23 cellular contexts compared by ENCODE assay signal in the genomic region with DNA sequence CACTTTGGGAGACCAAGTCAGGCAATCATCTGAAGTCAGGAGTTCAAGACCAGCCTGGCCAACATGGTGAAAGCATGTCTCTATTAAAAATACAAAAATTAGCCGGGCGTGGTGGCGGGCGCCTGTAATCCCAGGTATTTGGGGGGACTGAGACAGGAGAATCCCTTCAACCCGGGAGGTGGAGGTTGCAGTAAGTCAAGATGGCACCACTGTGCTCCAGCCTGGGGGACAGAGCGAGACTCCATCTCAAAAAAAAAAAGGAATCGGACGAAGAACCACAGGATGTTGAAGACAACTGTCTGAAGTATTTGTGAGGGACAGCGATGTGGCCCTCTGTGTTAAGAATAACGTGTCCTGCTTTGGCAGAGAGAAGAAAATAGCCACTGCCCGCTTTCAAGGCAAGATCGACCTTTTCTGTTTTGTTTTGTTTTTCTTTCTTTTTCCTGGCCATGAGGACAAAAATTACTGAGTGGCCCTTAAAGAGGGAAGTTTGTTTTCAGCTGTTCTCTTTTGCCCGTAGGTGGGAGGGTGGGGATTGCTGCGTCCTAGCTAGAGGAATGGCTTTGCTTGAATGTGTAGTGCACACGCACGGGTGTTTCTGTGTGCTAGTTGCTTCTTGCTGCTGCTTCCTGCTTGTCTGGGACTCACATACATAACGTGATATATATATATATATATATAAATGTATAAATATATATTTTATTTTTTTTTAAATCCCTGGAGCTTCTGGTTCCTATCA. TPM values are rescaled to one million over a fixed set of nuclear protein-coding genes. Genes with fewer than 3 reads are reported as not detected.
A peak's percentile ranks its signal among the peaks of the same experiment; 100 is the strongest.
DNase-seq lines count a peak whose midpoint lies in the region; ATAC-seq lines count a peak whose summit lies in the region.
"Had no signal": no experiment of that assay in that cellular context is flagged by ENCODE, and none has a peak within 500 bp of the region (broad histone marks: within the 10 kb centered on the region; RNA-seq: fewer than 3 reads in every experiment).

No MANE protein-coding gene starts in this region.

- H3K27me3 Mint-ChIP-seq in activated T-cell treated with anti-CD3 and anti-CD28 coated beads, Interleukin-2, amount 50 U/mL, for 72 hours (ENCODE audit: low read depth): no peaks in the 10 kb centered on the region
- peaks cover 4 to 21% of the 10 kb centered on the region in 2 donors for H3K27me3 Mint-ChIP-seq in CD8-positive, alpha-beta memory T cell
- H3K27me3 Mint-ChIP-seq in activated naive CD8-positive, alpha-beta T cell treated with anti-CD3 and anti-CD28 coated beads for 36 hours: no peaks in the 10 kb centered on the region
- H3K27me3 Mint-ChIP-seq in naive thymus-derived CD8-positive, alpha-beta T cell: peaks cover 0 to 5% (median 0%) of the 10 kb centered on the region in 5 donors
- H3K27me3 Mint-ChIP-seq: brain; stimulated activated naive B cell treated with anti-CD40 and anti-IgM and Interleukin-4, amounts not matched to agents 10 μg/mL and 1 μg/mL and 100 μg/mL, for 72 hours had no signal

- H3K36me3 Mint-ChIP-seq in activated T-cell treated with anti-CD3 and anti-CD28 coated beads, Interleukin-2, amount 50 U/mL, for 72 hours (ENCODE audit: insufficient read depth in 2 of 2): peaks cover 9 to 17% of the 10 kb centered on the region in 2 donors
- H3K36me3 Mint-ChIP-seq in CD8-positive, alpha-beta memory T cell: peaks cover 19 to 46% (median 21%) of the 10 kb centered on the region in 3 donors
- peaks cover 38% of the 10 kb centered on the region for H3K36me3 Mint-ChIP-seq in activated naive CD8-positive, alpha-beta T cell treated with anti-CD3 and anti-CD28 coated beads for 36 hours
- H3K36me3 Mint-ChIP-seq in naive thymus-derived CD8-positive, alpha-beta T cell: peaks cover 13 to 36% (median 17%) of the 10 kb centered on the region in 3 donors

- peaks cover 74% of the 10 kb centered on the region for H3K4me1 ChIP-seq in CD8-positive, alpha-beta memory T cell (ENCODE audit: insufficient read depth, low read length)

- H3K27me3 ChIP-seq in CD8-positive, alpha-beta memory T cell (ENCODE audit: insufficient read depth, low read length, poor library complexity, severe bottlenecking): peaks cover 21% of the 10 kb centered on the region

- peak; percentile 23 for DNase-seq in activated T-cell treated with anti-CD3 and anti-CD28 coated beads, Interleukin-2, amount 50 U/mL, for 1 hour
- DNase-seq in activated T-cell treated with anti-CD3 and anti-CD28 coated beads, Interleukin-2, amount 50 U/mL, for 72 hours: no peak
- DNase-seq in CD8-positive, alpha-beta memory T cell: no peak
- no peak for DNase-seq in activated naive CD8-positive, alpha-beta T cell treated with anti-CD3 and anti-CD28 coated beads for 36 hours
- DNase-seq in naive thymus-derived CD8-positive, alpha-beta T cell: peak in 1 of 10 donors; percentile 11
- no peak for DNase-seq in GF-D8 (lab: John Stamatoyannopoulos, UW)
- no peak for DNase-seq in NK-92 treated with Interleukin-12 subunit alpha and Interleukin-12 subunit beta, amount 100 ng/mL, for 24 hours (lab: John Stamatoyannopoulos, UW)
- DNase-seq: ACHN; activated naive CD4-positive, alpha-beta T cell treated with Interleukin-2 at 50 U/mL for 16 hours; EL; left cardiac atrium; midbrain; NCI-H2029; nucleus accumbens; stimulated activated naive B cell treated with anti-CD40 and anti-IgM and Interleukin-4, amounts not matched to agents 10 μg/mL and 1 μg/mL and 100 μg/mL, for 72 hours had no signal

- H3K4me3 ChIP-seq in CD8-positive, alpha-beta memory T cell (ENCODE audit: low read length): no peak overlapping the region
- H3K4me3 ChIP-seq: gastroesophageal sphincter had no signal

- peaks cover 12% of the 10 kb centered on the region for H3K36me3 ChIP-seq in CD8-positive, alpha-beta memory T cell (ENCODE audit: insufficient read depth, low read length)

- no peak for ATAC-seq in activated T-cell treated with anti-CD3 and anti-CD28 coated beads, Interleukin-2, amount 50 U/mL, for 72 hours (replicated peaks in 1 of 2)
- ATAC-seq in naive thymus-derived CD8-positive, alpha-beta T cell: no peak
- no peak for ATAC-seq in HG03045 (IDR thresholded peaks at IDR 0.05; ENCODE audit: unreplicated experiment)
- ATAC-seq: activated CD4-positive, CD25-positive, alpha-beta regulatory T cell treated with anti-CD3 and anti-CD28 coated beads, Interleukin-2, amount 50 U/mL, for 24 hours; gastroesophageal sphincter; left cardiac atrium; Right ventricle myocardium inferior; stimulated activated naive B cell treated with anti-CD40 and anti-IgM and Interleukin-4, amounts not matched to agents 10 μg/mL and 1 μg/mL and 100 μg/mL, for 72 hours had no signal

- H3K4me1 Mint-ChIP-seq in activated T-cell treated with anti-CD3 and anti-CD28 coated beads, Interleukin-2, amount 50 U/mL, for 72 hours (ENCODE audit: low read depth): peaks cover 59% of the 10 kb centered on the region
- H3K4me1 Mint-ChIP-seq in CD8-positive, alpha-beta memory T cell: peaks cover 64 to 73% (median 69%) of the 10 kb centered on the region in 3 donors
- peaks cover 52% of the 10 kb centered on the region for H3K4me1 Mint-ChIP-seq in activated naive CD8-positive, alpha-beta T cell treated with anti-CD3 and anti-CD28 coated beads for 36 hours
- H3K4me1 Mint-ChIP-seq in naive thymus-derived CD8-positive, alpha-beta T cell: peaks cover 38 to 76% (median 69%) of the 10 kb centered on the region in 4 donors

- no peaks in the 10 kb centered on the region for H3K9me3 Mint-ChIP-seq in activated T-cell treated with anti-CD3 and anti-CD28 coated beads, Interleukin-2, amount 50 U/mL, for 72 hours
- H3K9me3 Mint-ChIP-seq in CD8-positive, alpha-beta memory T cell: peaks cover 0 to 4% (median 0%) of the 10 kb centered on the region in 5 donors
- H3K9me3 Mint-ChIP-seq in activated naive CD8-positive, alpha-beta T cell treated with anti-CD3 and anti-CD28 coated beads for 36 hours: peaks cover 5% of the 10 kb centered on the region
- peaks cover 0 to 14% (median 3%) of the 10 kb centered on the region in 9 donors for H3K9me3 Mint-ChIP-seq in naive thymus-derived CD8-positive, alpha-beta T cell
- H3K9me3 Mint-ChIP-seq: brain had no signal

- CTCF ChIA-PET in CD8-positive, alpha-beta memory T cell (lab: Charles Lee): interaction anchor here (1.5 to 1.8 kb wide), 3 partner anchors 8 to 22 kb away, joined by 5 to 6 read pairs (median 5); partner anchors contain the start of gene MYADM

- no peak overlapping the region for H3K4me3 Mint-ChIP-seq in activated T-cell treated with anti-CD3 and anti-CD28 coated beads, Interleukin-2, amount 50 U/mL, for 72 hours
- H3K4me3 Mint-ChIP-seq in CD8-positive, alpha-beta memory T cell: peak overlapping the region in 6 of 7 donors; percentile 16 to 82 (median 51)
- H3K4me3 Mint-ChIP-seq in activated naive CD8-positive, alpha-beta T cell treated with anti-CD3 and anti-CD28 coated beads for 36 hours: peak overlapping the region; percentile 13
- H3K4me3 Mint-ChIP-seq in naive thymus-derived CD8-positive, alpha-beta T cell: peak overlapping the region in 8 of 10 donors; percentile 50 to 82 (median 69)

- no peak overlapping the region for H3K27ac ChIP-seq in CD8-positive, alpha-beta memory T cell (ENCODE audit: low read depth, low read length)

- H3K27ac Mint-ChIP-seq in activated T-cell treated with anti-CD3 and anti-CD28 coated beads, Interleukin-2, amount 50 U/mL, for 72 hours: no peak overlapping the region
- H3K27ac Mint-ChIP-seq in CD8-positive, alpha-beta memory T cell: peak overlapping the region in 7 of 8 donors; percentile 57 to 98 (median 83)
- H3K27ac Mint-ChIP-seq in activated naive CD8-positive, alpha-beta T cell treated with anti-CD3 and anti-CD28 coated beads for 36 hours: no peak overlapping the region
- peak overlapping the region; percentile 87 to 98 (median 94) for H3K27ac Mint-ChIP-seq in naive thymus-derived CD8-positive, alpha-beta T cell

- no peaks in the 10 kb centered on the region for H3K9me3 ChIP-seq in CD8-positive, alpha-beta memory T cell (ENCODE audit: low read length)
- H3K9me3 ChIP-seq: gastroesophageal sphincter had no signal

- POLR2A ChIA-PET in CD8-positive, alpha-beta memory T cell (lab: Charles Lee): interaction anchor here (0.6 to 2.3 kb wide), 2 partner anchors 9 to 355 kb away, joined by 3 to 13 read pairs; partner anchors contain the start of gene MYADM
- POLR2A ChIA-PET in naive thymus-derived CD8-positive, alpha-beta T cell (lab: Charles Lee): interaction anchor here (1.1 to 4.3 kb wide), 2 partner anchors 8 kb away, joined by 4 to 57 read pairs; partner anchors contain the start of gene MYADM

RNA-seq across cellular contexts. Expression of gene PRKCG, which starts 6.2 kb away (rescaled TPM):
- total RNA-seq in activated T-cell treated with anti-CD3 and anti-CD28 coated beads, Interleukin-2, amount 50 U/mL, for 72 hours: not detected
- total RNA-seq in CD8-positive, alpha-beta memory T cell: not detected
- not detected for polyA plus RNA-seq in CD8-positive, alpha-beta memory T cell
- total RNA-seq in activated naive CD8-positive, alpha-beta T cell treated with anti-CD3 and anti-CD28 coated beads for 36 hours: under 1 TPM in 1 of 2 experiments, not detected in 1; 0.35 TPM
- total RNA-seq in naive thymus-derived CD8-positive, alpha-beta T cell: not detected
- polyA plus RNA-seq in naive thymus-derived CD8-positive, alpha-beta T cell: not detected
- total RNA-seq: gastroesophageal sphincter, left cardiac atrium, Right ventricle myocardium inferior had no signal

RNA-seq across cellular contexts. Expression of gene MYADM, which starts 8.1 kb away (rescaled TPM):
- total RNA-seq in activated T-cell treated with anti-CD3 and anti-CD28 coated beads, Interleukin-2, amount 50 U/mL, for 72 hours: 10 to 100 TPM; 32.7 to 43.5 TPM
- total RNA-seq in CD8-positive, alpha-beta memory T cell: 10 to 100 TPM; 44.2 to 47.8 TPM
- 77.8 TPM for polyA plus RNA-seq in CD8-positive, alpha-beta memory T cell
- total RNA-seq in activated naive CD8-positive, alpha-beta T cell treated with anti-CD3 and anti-CD28 coated beads for 36 hours: 10 to 100 TPM; 30.9 to 32.1 TPM
- 10 to 100 TPM; 35.0 to 36.5 TPM for total RNA-seq in naive thymus-derived CD8-positive, alpha-beta T cell
- polyA plus RNA-seq in naive thymus-derived CD8-positive, alpha-beta T cell: 10 to 100 TPM; 33.9 to 42.0 (median 40.3) TPM

RNA-seq across cellular contexts. Expression of gene CACNG7, which starts 33.3 kb away (rescaled TPM):
- total RNA-seq in activated T-cell treated with anti-CD3 and anti-CD28 coated beads, Interleukin-2, amount 50 U/mL, for 72 hours: not detected
- not detected for total RNA-seq in CD8-positive, alpha-beta memory T cell
- polyA plus RNA-seq in CD8-positive, alpha-beta memory T cell: not detected
- total RNA-seq in activated naive CD8-positive, alpha-beta T cell treated with anti-CD3 and anti-CD28 coated beads for 36 hours: not detected
- not detected for total RNA-seq in naive thymus-derived CD8-positive, alpha-beta T cell
- not detected for polyA plus RNA-seq in naive thymus-derived CD8-positive, alpha-beta T cell
- total RNA-seq: gastroesophageal sphincter; left cardiac atrium; NCI-H460; Right ventricle myocardium inferior; T-helper 1 cell treated with Interleukin-12 subunit alpha and Interleukin-12 subunit beta and Interleukin-4 antibody, amounts not matched to agents 30 ng/mL and 1 ng/mL, for 36 hours had no signal
- polyA plus RNA-seq: esophagus had no signal

RNA-seq across cellular contexts. Expression of gene NLRP12, which starts 51.7 kb away (rescaled TPM):
- total RNA-seq in activated T-cell treated with anti-CD3 and anti-CD28 coated beads, Interleukin-2, amount 50 U/mL, for 72 hours: not detected
- not detected for total RNA-seq in CD8-positive, alpha-beta memory T cell
- not detected for polyA plus RNA-seq in CD8-positive, alpha-beta memory T cell
- total RNA-seq in activated naive CD8-positive, alpha-beta T cell treated with anti-CD3 and anti-CD28 coated beads for 36 hours: under 1 TPM; 0.06 TPM
- total RNA-seq in naive thymus-derived CD8-positive, alpha-beta T cell: not detected
- under 1 TPM in 1 of 3 donors, not detected in 2; 0.21 TPM for polyA plus RNA-seq in naive thymus-derived CD8-positive, alpha-beta T cell
- total RNA-seq: NCI-H460; T-helper 1 cell treated with Interleukin-12 subunit alpha and Interleukin-12 subunit beta and Interleukin-4 antibody, amounts not matched to agents 30 ng/mL and 1 ng/mL, for 36 hours had no signal

Comparison
In these comparisons a context has a peak if more than half of its experiments do, and no peak if none do; other contexts are left out.
1. H3K27ac Mint-ChIP-seq: peak in CD8-positive, alpha-beta memory T cell (7 of 8) and naive thymus-derived CD8-positive, alpha-beta T cell (10 of 10); none in activated T-cell treated with anti-CD3 and anti-CD28 coated beads, Interleukin-2, amount 50 U/mL, for 72 hours (single experiment) and activated naive CD8-positive, alpha-beta T cell treated with anti-CD3 and anti-CD28 coated beads for 36 hours (single experiment).
2. H3K4me3 Mint-ChIP-seq: peak in CD8-positive, alpha-beta memory T cell (6 of 7), activated naive CD8-positive, alpha-beta T cell treated with anti-CD3 and anti-CD28 coated beads for 36 hours (single experiment) and naive thymus-derived CD8-positive, alpha-beta T cell (8 of 10); none in activated T-cell treated with anti-CD3 and anti-CD28 coated beads, Interleukin-2, amount 50 U/mL, for 72 hours (0 of 2).